In genomic region chr5:143557061-143557818, GRCh38 we compare ENCODE assay signal across 9 cellular contexts.
DNase-seq lines count a peak whose midpoint lies in the region; ATAC-seq and TF ChIP-seq lines count a peak whose summit lies in the region.
"Had no signal": no experiment of that assay in that cellular context is flagged by ENCODE, and none has a peak within 500 bp of the region (broad histone marks: within the 10 kb centered on the region; RNA-seq: fewer than 3 reads in every experiment).

No MANE protein-coding gene starts in this region.

- peak overlapping the region; percentile 38 for H3K27ac Mint-ChIP-seq in activated T-helper 2 cell treated with anti-CD3 and anti-CD28 coated beads, Interferon-gamma antibody, Interleukin-2, Interleukin-4, amounts not matched to agents 10 μg/mL and 5 μg/mL and 100 μg/mL, durations not matched to agents 14 hours and 24 hours and 36 hours
- H3K27ac Mint-ChIP-seq in T-helper 17 cell (no peak overlapping the region), WTC11 (no peak overlapping the region; the same call in 1 of the 2 replicates)

- no peak overlapping the region for H3K4me3 Mint-ChIP-seq in activated T-helper 2 cell treated with anti-CD3 and anti-CD28 coated beads, Interferon-gamma antibody, Interleukin-2, Interleukin-4, amounts not matched to agents 10 μg/mL and 5 μg/mL and 100 μg/mL, durations not matched to agents 14 hours and 24 hours and 36 hours (ENCODE audit: low read depth)
- H3K4me3 Mint-ChIP-seq in T-helper 17 cell (no peak overlapping the region), WTC11 (no peak overlapping the region)

- CTCF ChIA-PET in WTC11 (lab: Charles Lee) = no interaction called here

- H3K9me3 ChIP-seq in T-helper 17 cell (ENCODE audit: control insufficient read depth, low read length, poor library complexity, severe bottlenecking) = no peaks in the 10 kb centered on the region

- DNase-seq in NCI-H2171 treated with DMSO at 0.1 percent for 48 hours (lab: John Stamatoyannopoulos, UW) = peak; percentile 42
- no peak for DNase-seq in NCI-H2171 (lab: John Stamatoyannopoulos, UW)
- peak; percentile 53 for DNase-seq in LHCN-M2 (ENCODE audit: low read depth)
- DNase-seq in activated T-helper 2 cell treated with anti-CD3 and anti-CD28 coated beads, Interferon-gamma antibody, Interleukin-2, Interleukin-4, amounts not matched to agents 10 μg/mL and 5 μg/mL and 100 μg/mL, durations not matched to agents 14 hours and 24 hours and 36 hours (ENCODE audit: low spot score) = no peak
- peak; percentile 22 for DNase-seq in renal cortical epithelial cell (ENCODE audit: low read depth)
- DNase-seq in head of caudate nucleus = no peak
- no peak for DNase-seq in T-helper 17 cell
- DNase-seq in WTC11 (ENCODE audit: low spot score) = no peak
- DNase-seq: stimulated activated CD4-positive, alpha-beta T cell treated with anti-CD3 and anti-CD28 coated beads, Interleukin-4, amount 100 ng/mL, for 4 hours had no signal

- no peak for ATAC-seq in T-helper 17 cell
- no peak for ATAC-seq in WTC11

- no peaks in the 10 kb centered on the region for H3K36me3 Mint-ChIP-seq in activated T-helper 2 cell treated with anti-CD3 and anti-CD28 coated beads, Interferon-gamma antibody, Interleukin-2, Interleukin-4, amounts not matched to agents 10 μg/mL and 5 μg/mL and 100 μg/mL, durations not matched to agents 14 hours and 24 hours and 36 hours (ENCODE audit: low read depth)
- H3K36me3 Mint-ChIP-seq in T-helper 17 cell (ENCODE audit: low read depth) (peaks cover 2% of the 10 kb centered on the region), WTC11 (no peaks in the 10 kb centered on the region)

- TF ChIP-seq CTCF in WTC11 (IDR thresholded peaks at IDR 0.05) = no peak

- no peaks in the 10 kb centered on the region for H3K27me3 Mint-ChIP-seq in activated T-helper 2 cell treated with anti-CD3 and anti-CD28 coated beads, Interferon-gamma antibody, Interleukin-2, Interleukin-4, amounts not matched to agents 10 μg/mL and 5 μg/mL and 100 μg/mL, durations not matched to agents 14 hours and 24 hours and 36 hours (ENCODE audit: low read depth)
- H3K27me3 Mint-ChIP-seq in T-helper 17 cell = peaks cover 6% of the 10 kb centered on the region
- no peaks in the 10 kb centered on the region for H3K27me3 Mint-ChIP-seq in WTC11 (ENCODE audit: low read depth)

- intact Hi-C loops in activated T-helper 2 cell treated with anti-CD3 and anti-CD28 coated beads, Interferon-gamma antibody, Interleukin-2, Interleukin-4, amounts not matched to agents 10 μg/mL and 5 μg/mL and 100 μg/mL, durations not matched to agents 14 hours and 24 hours and 36 hours (cut with micrococcal nuclease) = no loop called here
- intact Hi-C loops in head of caudate nucleus (cut with DNase I) = no loop called here

- POLR2A ChIA-PET in WTC11 (lab: Charles Lee) = no interaction called here

- peaks cover 19% of the 10 kb centered on the region for H3K4me1 Mint-ChIP-seq in activated T-helper 2 cell treated with anti-CD3 and anti-CD28 coated beads, Interferon-gamma antibody, Interleukin-2, Interleukin-4, amounts not matched to agents 10 μg/mL and 5 μg/mL and 100 μg/mL, durations not matched to agents 14 hours and 24 hours and 36 hours (ENCODE audit: low read depth)
- H3K4me1 Mint-ChIP-seq in T-helper 17 cell = peaks cover 3% of the 10 kb centered on the region
- peaks cover 7% of the 10 kb centered on the region for H3K4me1 Mint-ChIP-seq in WTC11

- H3K9me3 Mint-ChIP-seq in activated T-helper 2 cell treated with anti-CD3 and anti-CD28 coated beads, Interferon-gamma antibody, Interleukin-2, Interleukin-4, amounts not matched to agents 10 μg/mL and 5 μg/mL and 100 μg/mL, durations not matched to agents 14 hours and 24 hours and 36 hours = no peaks in the 10 kb centered on the region
- H3K9me3 Mint-ChIP-seq in WTC11 = no peaks in the 10 kb centered on the region

TF ChIP-seq in WTC11, 78 proteins besides CTCF, POLR2A, EP300 and RAD21:
- TF ChIP-seq NR1H2 (CRISPR knock-in tag; IDR thresholded peaks at IDR 0.05) = no peak
- TF ChIP-seq ELF4 (CRISPR knock-in tag; IDR thresholded peaks at IDR 0.05; ENCODE audit: low read depth) = no peak
- no peak for TF ChIP-seq JUN (CRISPR knock-in tag; IDR thresholded peaks at IDR 0.05)
- TF ChIP-seq, protein P1, sequence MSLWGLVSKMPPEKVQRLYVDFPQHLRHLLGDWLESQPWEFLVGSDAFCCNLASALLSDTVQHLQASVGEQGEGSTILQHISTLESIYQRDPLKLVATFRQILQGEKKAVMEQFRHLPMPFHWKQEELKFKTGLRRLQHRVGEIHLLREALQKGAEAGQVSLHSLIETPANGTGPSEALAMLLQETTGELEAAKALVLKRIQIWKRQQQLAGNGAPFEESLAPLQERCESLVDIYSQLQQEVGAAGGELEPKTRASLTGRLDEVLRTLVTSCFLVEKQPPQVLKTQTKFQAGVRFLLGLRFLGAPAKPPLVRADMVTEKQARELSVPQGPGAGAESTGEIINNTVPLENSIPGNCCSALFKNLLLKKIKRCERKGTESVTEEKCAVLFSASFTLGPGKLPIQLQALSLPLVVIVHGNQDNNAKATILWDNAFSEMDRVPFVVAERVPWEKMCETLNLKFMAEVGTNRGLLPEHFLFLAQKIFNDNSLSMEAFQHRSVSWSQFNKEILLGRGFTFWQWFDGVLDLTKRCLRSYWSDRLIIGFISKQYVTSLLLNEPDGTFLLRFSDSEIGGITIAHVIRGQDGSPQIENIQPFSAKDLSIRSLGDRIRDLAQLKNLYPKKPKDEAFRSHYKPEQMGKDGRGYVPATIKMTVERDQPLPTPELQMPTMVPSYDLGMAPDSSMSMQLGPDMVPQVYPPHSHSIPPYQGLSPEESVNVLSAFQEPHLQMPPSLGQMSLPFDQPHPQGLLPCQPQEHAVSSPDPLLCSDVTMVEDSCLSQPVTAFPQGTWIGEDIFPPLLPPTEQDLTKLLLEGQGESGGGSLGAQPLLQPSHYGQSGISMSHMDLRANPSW (CRISPR knock-in tag; conservative IDR thresholded peaks at IDR 0.05; ENCODE audit: low read depth) = no peak
- TF ChIP-seq RELA (CRISPR knock-in tag; IDR thresholded peaks at IDR 0.05; ENCODE audit: borderline replicate concordance) = no peak
- TF ChIP-seq ERG (CRISPR knock-in tag; IDR thresholded peaks at IDR 0.05) = no peak
- TF ChIP-seq ZNF423 (CRISPR knock-in tag; IDR thresholded peaks at IDR 0.05) = no peak

Comparison
In these comparisons a context has a peak if more than half of its experiments do, and no peak if none do; other contexts are left out.
1. DNase-seq: peak in NCI-H2171 treated with DMSO at 0.1 percent for 48 hours (single experiment), LHCN-M2 (single experiment) and renal cortical epithelial cell (single experiment); none in NCI-H2171 (single experiment), activated T-helper 2 cell treated with anti-CD3 and anti-CD28 coated beads, Interferon-gamma antibody, Interleukin-2, Interleukin-4, amounts not matched to agents 10 μg/mL and 5 μg/mL and 100 μg/mL, durations not matched to agents 14 hours and 24 hours and 36 hours (single experiment), head of caudate nucleus (0 of 42), T-helper 17 cell (0 of 3) and WTC11 (single experiment).